In the genomic region with DNA sequence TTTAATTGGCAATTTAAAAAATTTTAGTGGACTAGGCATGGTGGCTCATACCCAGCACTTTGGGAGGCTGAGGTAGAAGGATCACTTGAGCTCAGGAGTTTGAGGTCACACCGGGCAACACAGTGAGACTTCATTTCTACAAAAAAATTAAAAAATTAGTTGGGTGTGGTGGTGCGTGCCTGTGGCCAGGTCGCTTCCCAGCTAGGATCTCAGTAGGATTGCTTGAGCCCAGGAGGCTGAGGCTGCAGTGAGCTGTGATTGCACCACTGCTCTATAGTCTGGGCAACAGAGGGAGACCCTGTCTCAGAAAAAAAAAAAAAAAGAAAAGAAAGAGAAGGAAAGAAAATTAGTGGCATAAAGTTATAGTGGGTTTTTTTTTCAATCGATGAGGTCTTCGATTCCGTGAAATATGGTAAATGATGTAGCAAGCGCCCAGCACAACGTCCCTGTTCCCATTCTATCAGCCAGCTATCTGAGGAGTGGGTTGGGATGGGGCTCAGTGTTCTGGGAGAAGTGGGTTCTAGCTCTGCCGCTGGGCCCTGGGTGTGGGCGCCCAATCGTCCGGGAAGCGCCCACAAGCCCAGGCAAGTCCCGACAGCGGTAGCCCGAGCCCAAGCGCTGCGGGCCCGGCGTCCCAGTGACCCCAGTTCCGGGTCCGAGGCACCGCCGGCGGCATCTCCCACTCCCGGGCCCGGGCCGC, we compare ENCODE assay signal across 1 cellular context.
TF ChIP-seq lines count a peak whose summit lies in the region.

No MANE protein-coding gene starts in this region.

TF ChIP-seq in HEK293, 187 proteins besides CTCF, POLR2A, EP300 and RAD21 (continued from another document):
- TF ChIP-seq, protein P1, sequence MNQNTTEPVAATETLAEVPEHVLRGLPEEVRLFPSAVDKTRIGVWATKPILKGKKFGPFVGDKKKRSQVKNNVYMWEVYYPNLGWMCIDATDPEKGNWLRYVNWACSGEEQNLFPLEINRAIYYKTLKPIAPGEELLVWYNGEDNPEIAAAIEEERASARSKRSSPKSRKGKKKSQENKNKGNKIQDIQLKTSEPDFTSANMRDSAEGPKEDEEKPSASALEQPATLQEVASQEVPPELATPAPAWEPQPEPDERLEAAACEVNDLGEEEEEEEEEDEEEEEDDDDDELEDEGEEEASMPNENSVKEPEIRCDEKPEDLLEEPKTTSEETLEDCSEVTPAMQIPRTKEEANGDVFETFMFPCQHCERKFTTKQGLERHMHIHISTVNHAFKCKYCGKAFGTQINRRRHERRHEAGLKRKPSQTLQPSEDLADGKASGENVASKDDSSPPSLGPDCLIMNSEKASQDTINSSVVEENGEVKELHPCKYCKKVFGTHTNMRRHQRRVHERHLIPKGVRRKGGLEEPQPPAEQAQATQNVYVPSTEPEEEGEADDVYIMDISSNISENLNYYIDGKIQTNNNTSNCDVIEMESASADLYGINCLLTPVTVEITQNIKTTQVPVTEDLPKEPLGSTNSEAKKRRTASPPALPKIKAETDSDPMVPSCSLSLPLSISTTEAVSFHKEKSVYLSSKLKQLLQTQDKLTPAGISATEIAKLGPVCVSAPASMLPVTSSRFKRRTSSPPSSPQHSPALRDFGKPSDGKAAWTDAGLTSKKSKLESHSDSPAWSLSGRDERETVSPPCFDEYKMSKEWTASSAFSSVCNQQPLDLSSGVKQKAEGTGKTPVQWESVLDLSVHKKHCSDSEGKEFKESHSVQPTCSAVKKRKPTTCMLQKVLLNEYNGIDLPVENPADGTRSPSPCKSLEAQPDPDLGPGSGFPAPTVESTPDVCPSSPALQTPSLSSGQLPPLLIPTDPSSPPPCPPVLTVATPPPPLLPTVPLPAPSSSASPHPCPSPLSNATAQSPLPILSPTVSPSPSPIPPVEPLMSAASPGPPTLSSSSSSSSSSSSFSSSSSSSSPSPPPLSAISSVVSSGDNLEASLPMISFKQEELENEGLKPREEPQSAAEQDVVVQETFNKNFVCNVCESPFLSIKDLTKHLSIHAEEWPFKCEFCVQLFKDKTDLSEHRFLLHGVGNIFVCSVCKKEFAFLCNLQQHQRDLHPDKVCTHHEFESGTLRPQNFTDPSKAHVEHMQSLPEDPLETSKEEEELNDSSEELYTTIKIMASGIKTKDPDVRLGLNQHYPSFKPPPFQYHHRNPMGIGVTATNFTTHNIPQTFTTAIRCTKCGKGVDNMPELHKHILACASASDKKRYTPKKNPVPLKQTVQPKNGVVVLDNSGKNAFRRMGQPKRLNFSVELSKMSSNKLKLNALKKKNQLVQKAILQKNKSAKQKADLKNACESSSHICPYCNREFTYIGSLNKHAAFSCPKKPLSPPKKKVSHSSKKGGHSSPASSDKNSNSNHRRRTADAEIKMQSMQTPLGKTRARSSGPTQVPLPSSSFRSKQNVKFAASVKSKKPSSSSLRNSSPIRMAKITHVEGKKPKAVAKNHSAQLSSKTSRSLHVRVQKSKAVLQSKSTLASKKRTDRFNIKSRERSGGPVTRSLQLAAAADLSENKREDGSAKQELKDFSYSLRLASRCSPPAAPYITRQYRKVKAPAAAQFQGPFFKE (tag by site-specific recombination; IDR thresholded peaks at IDR 0.05; ENCODE audit: borderline replicate concordance): no peak
- peak; percentile 92 for TF ChIP-seq ZNF76 (tag by site-specific recombination; IDR thresholded peaks at IDR 0.05; ENCODE audit: borderline replicate concordance, low read depth)
- 0 out of 2 replicates have a peak, but pooled peaks have one; percentile 25 for TF ChIP-seq ZNF341 (tag by site-specific recombination; IDR thresholded peaks at IDR 0.05; ENCODE audit: low read depth)
- TF ChIP-seq ZNF785 (tag by site-specific recombination; IDR thresholded peaks at IDR 0.05): no peak
- peak; percentile 53 for TF ChIP-seq ZFHX2 (tag by site-specific recombination; conservative IDR thresholded peaks at IDR 0.05)
- TF ChIP-seq ZNF202 (tag by site-specific recombination; IDR thresholded peaks at IDR 0.05; ENCODE audit: borderline replicate concordance): no peak
- no peak for TF ChIP-seq ZNF366 (tag by site-specific recombination; conservative IDR thresholded peaks at IDR 0.05)
- TF ChIP-seq, protein P2, sequence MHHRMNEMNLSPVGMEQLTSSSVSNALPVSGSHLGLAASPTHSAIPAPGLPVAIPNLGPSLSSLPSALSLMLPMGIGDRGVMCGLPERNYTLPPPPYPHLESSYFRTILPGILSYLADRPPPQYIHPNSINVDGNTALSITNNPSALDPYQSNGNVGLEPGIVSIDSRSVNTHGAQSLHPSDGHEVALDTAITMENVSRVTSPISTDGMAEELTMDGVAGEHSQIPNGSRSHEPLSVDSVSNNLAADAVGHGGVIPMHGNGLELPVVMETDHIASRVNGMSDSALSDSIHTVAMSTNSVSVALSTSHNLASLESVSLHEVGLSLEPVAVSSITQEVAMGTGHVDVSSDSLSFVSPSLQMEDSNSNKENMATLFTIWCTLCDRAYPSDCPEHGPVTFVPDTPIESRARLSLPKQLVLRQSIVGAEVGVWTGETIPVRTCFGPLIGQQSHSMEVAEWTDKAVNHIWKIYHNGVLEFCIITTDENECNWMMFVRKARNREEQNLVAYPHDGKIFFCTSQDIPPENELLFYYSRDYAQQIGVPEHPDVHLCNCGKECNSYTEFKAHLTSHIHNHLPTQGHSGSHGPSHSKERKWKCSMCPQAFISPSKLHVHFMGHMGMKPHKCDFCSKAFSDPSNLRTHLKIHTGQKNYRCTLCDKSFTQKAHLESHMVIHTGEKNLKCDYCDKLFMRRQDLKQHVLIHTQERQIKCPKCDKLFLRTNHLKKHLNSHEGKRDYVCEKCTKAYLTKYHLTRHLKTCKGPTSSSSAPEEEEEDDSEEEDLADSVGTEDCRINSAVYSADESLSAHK (tag by site-specific recombination; IDR thresholded peaks at IDR 0.05): no peak
- TF ChIP-seq FEZF1 (tag by site-specific recombination; IDR thresholded peaks at IDR 0.05): no peak
